In the genomic region with DNA sequence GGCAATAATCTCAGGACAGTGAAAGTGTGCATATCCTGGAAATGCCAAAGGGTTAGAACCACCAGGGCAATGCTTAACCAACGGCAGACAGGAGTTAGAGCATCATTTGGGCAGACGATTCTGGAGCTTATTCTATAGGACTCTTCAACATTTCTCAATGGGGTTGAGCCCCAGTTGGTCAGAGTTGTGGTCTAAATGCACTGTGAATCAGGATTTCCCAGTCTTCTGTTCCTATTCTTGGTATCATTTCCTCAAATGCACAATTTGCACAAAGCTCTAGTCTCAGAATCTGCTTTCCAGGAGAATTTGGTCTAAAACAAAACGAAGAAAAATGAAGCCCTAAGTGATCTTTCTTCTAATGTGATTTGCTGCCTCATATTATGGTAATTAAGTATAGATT, we compare ENCODE assay signal across 23 cellular contexts.
"Had no signal": no experiment of that assay in that cellular context is flagged by ENCODE, and none has a peak within 500 bp of the region (broad histone marks: within the 10 kb centered on the region; RNA-seq: fewer than 3 reads in every experiment).

No MANE protein-coding gene starts in this region.

- FAIRE-seq: endothelial cell of umbilical vein, keratinocyte, TTC549 had no signal

- DNase-seq: activated CD4-positive, alpha-beta T cell treated with anti-CD3 and anti-CD28 coated beads for 4 hours; activated CD4-positive, alpha-beta T cell treated with anti-CD3 and anti-CD28 coated beads, Interleukin-2, amount 50 U/mL, for 4 hours; activated CD8-positive, alpha-beta memory T cell treated with anti-CD3 and anti-CD28 coated beads for 24 hours; activated CD8-positive, alpha-beta memory T cell treated with anti-CD3 and anti-CD28 coated beads, Interleukin-2, amount 50 U/mL, for 4 hours; activated gamma-delta T cell; activated naive CD4-positive, alpha-beta T cell treated with anti-CD3 and anti-CD28 coated beads, Interleukin-2, amount 10 ng/mL, durations not matched to agents 7 days and 5 days; activated naive CD8-positive, alpha-beta T cell treated with anti-CD3 and anti-CD28 coated beads, Interleukin-2, amount 10 ng/mL, durations not matched to agents 7 days and 5 days; activated T-cell treated with anti-CD3 and anti-CD28 coated beads, Interleukin-2, amount 50 U/mL, for 1 hour; dorsolateral prefrontal cortex; effector memory CD8-positive, alpha-beta T cell; head of caudate nucleus; hippocampal formation; left cardiac atrium; right lobe of liver; stimulated activated CD4-positive, alpha-beta T cell treated with anti-CD3 and anti-CD28 coated beads, Interleukin-2, amount 100 ng/mL, for 48 hours; stimulated activated naive CD8-positive, alpha-beta T cell treated with anti-CD3 and anti-CD28 coated beads, Interleukin-15, Interleukin-2, amounts not matched to agents 100 U/mL and 50 U/mL, for 24 hours; uterus had no signal

- H3K4me3 Mint-ChIP-seq: activated naive CD4-positive, alpha-beta T cell treated with anti-CD3 and anti-CD28 coated beads, Interleukin-2, amount 10 ng/mL, durations not matched to agents 7 days and 5 days; activated naive CD8-positive, alpha-beta T cell treated with anti-CD3 and anti-CD28 coated beads, Interleukin-2, amount 10 ng/mL, durations not matched to agents 7 days and 5 days; brain; effector memory CD8-positive, alpha-beta T cell; nephron had no signal

- ATAC-seq: effector memory CD8-positive, alpha-beta T cell; gastroesophageal sphincter; left cardiac atrium; right lobe of liver; stimulated activated naive CD8-positive, alpha-beta T cell treated with anti-CD3 and anti-CD28 coated beads, Interleukin-15, Interleukin-2, amounts not matched to agents 100 U/mL and 50 U/mL, for 24 hours had no signal

- H3K36me3 Mint-ChIP-seq: activated naive CD4-positive, alpha-beta T cell treated with anti-CD3 and anti-CD28 coated beads, Interleukin-2, amount 10 ng/mL, durations not matched to agents 7 days and 5 days; activated naive CD8-positive, alpha-beta T cell treated with anti-CD3 and anti-CD28 coated beads, Interleukin-2, amount 10 ng/mL, durations not matched to agents 7 days and 5 days; brain had no signal

- H3K27ac Mint-ChIP-seq: activated naive CD4-positive, alpha-beta T cell treated with anti-CD3 and anti-CD28 coated beads, Interleukin-2, amount 10 ng/mL, durations not matched to agents 7 days and 5 days; activated naive CD8-positive, alpha-beta T cell treated with anti-CD3 and anti-CD28 coated beads, Interleukin-2, amount 10 ng/mL, durations not matched to agents 7 days and 5 days; brain; effector memory CD8-positive, alpha-beta T cell; nephron had no signal

- H3K4me1 Mint-ChIP-seq: activated naive CD4-positive, alpha-beta T cell treated with anti-CD3 and anti-CD28 coated beads, Interleukin-2, amount 10 ng/mL, durations not matched to agents 7 days and 5 days; activated naive CD8-positive, alpha-beta T cell treated with anti-CD3 and anti-CD28 coated beads, Interleukin-2, amount 10 ng/mL, durations not matched to agents 7 days and 5 days had no signal

- H3K27me3 Mint-ChIP-seq: activated naive CD4-positive, alpha-beta T cell treated with anti-CD3 and anti-CD28 coated beads, Interleukin-2, amount 10 ng/mL, durations not matched to agents 7 days and 5 days; activated naive CD8-positive, alpha-beta T cell treated with anti-CD3 and anti-CD28 coated beads, Interleukin-2, amount 10 ng/mL, durations not matched to agents 7 days and 5 days; brain; effector memory CD8-positive, alpha-beta T cell had no signal

- H3K9me3 Mint-ChIP-seq: activated naive CD4-positive, alpha-beta T cell treated with anti-CD3 and anti-CD28 coated beads, Interleukin-2, amount 10 ng/mL, durations not matched to agents 7 days and 5 days; activated naive CD8-positive, alpha-beta T cell treated with anti-CD3 and anti-CD28 coated beads, Interleukin-2, amount 10 ng/mL, durations not matched to agents 7 days and 5 days; brain; nephron had no signal
